ENCODE assay signal across 9 cellular contexts in genomic region chr9:69379250-69379982, GRCh38. TPM values are rescaled to one million over a fixed set of nuclear protein-coding genes. Genes with fewer than 3 reads are reported as not detected.
DNase-seq lines count a peak whose midpoint lies in the region; ATAC-seq and TF ChIP-seq lines count a peak whose summit lies in the region.
"Had no signal": no experiment of that assay in that cellular context is flagged by ENCODE, and none has a peak within 500 bp of the region (broad histone marks: within the 10 kb centered on the region; RNA-seq: fewer than 3 reads in every experiment).

No MANE protein-coding gene starts in this region.

- peak; percentile 49 for DNase-seq in HS-5 (ENCODE audit: low read depth)
- peak; percentile 55 for DNase-seq in astrocyte of the spinal cord (ENCODE audit: low read depth, low spot score)
- no peak for DNase-seq in right atrium auricular region (ENCODE audit: low spot score)
- no peak for DNase-seq in DMS153 treated with DMSO at 0.1 percent for 48 hours (lab: John Stamatoyannopoulos, UW; ENCODE audit: unreplicated experiment)
- no peak for DNase-seq in mesenteric fat pad (ENCODE audit: low spot score)
- DNase-seq: MM.1S had no signal

- H3K4me2 ChIP-seq in skeletal muscle satellite cell (ENCODE audit: low read length) = peak overlapping the region; percentile 63

- peaks cover 0 to 48% of the 10 kb centered on the region in 2 donors for H3K4me1 ChIP-seq in right atrium auricular region
- H3K4me1 ChIP-seq in skeletal muscle satellite cell (ENCODE audit: control insufficient read depth, insufficient read depth, low read length) = peaks cover 40% of the 10 kb centered on the region

- peak overlapping the region; percentile 82 to 85 for H3K27ac ChIP-seq in right atrium auricular region

- H3K27me3 ChIP-seq in right atrium auricular region = no peaks in the 10 kb centered on the region
- H3K27me3 ChIP-seq in skeletal muscle satellite cell (ENCODE audit: control insufficient read depth, insufficient read depth, low read length) = peaks cover 6% of the 10 kb centered on the region

- H3K9ac ChIP-seq in skeletal muscle satellite cell (ENCODE audit: low read depth, low read length) = no peak overlapping the region

- H3K36me3 ChIP-seq in right atrium auricular region (peaks cover 13% of the 10 kb centered on the region), skeletal muscle satellite cell (ENCODE audit: insufficient read depth, low read length) (no peaks in the 10 kb centered on the region)

- H3K4me3 ChIP-seq in astrocyte of the spinal cord (ENCODE audit: low read depth, low read length) (no peak overlapping the region), right atrium auricular region (no peak overlapping the region), skeletal muscle satellite cell (ENCODE audit: low read length) (peak overlapping the region; percentile 8)

- no peak for ATAC-seq in HG02870 (IDR thresholded peaks at IDR 0.05; ENCODE audit: unreplicated experiment)
- no peak for ATAC-seq in HG03354 (IDR thresholded peaks at IDR 0.05; ENCODE audit: poor library complexity, severe bottlenecking, unreplicated experiment)

- in situ Hi-C loops in astrocyte of the spinal cord (cut with HindIII; ENCODE audit: low sequenced_read_pairs) = no loop called here

- H3K9me3 ChIP-seq in right atrium auricular region (no peaks in the 10 kb centered on the region), skeletal muscle satellite cell (replicated peaks; ENCODE audit: low read length) (no peaks in the 10 kb centered on the region)

- TF ChIP-seq CTCF in astrocyte of the spinal cord (IDR thresholded peaks at IDR 0.05; ENCODE audit: low read depth, low read length) (no peak), right atrium auricular region (IDR thresholded peaks at IDR 0.05) (no peak)

RNA-seq across cellular contexts. Expression of gene ENTREP1, which starts 54.4 kb away (rescaled TPM):
- total RNA-seq in right atrium auricular region (10 to 100 TPM; 12.1 to 16.2 TPM), mesenteric fat pad (3.9 TPM)
- 0.22 TPM in 1 of 2 replicates, not detected in the other for total RNA-seq in skeletal muscle satellite cell (2012; rRNA removed)

Comparison
In these comparisons a context has a peak if more than half of its experiments do, and no peak if none do; other contexts are left out.
1. DNase-seq: peak in HS-5 (single experiment) and astrocyte of the spinal cord (single experiment); none in right atrium auricular region (single experiment), DMS153 treated with DMSO at 0.1 percent for 48 hours (single experiment) and mesenteric fat pad (single experiment).